9 cellular contexts compared by ENCODE assay signal in the genomic region with DNA sequence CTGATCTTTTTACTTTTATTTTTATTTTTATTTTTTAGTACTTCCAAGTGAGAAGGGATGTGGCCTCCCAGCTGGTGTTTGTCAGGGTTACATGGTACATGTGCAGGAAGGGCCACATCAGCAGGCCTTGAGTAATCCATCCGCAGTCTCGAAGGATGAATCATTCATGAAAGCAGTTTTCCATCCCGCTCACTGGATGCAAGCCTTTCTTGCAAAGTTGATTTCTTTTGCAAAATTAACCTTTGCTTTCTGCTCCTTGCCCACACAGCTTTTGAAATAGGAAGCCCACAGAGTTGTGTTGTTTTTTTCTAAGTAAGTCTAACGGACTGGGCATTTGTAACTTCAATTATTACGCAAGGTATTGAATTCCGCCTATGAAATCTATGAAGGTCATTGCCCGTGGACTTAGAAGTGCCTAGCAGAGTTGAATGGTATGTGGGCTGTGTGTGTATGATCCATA.
DNase-seq lines count a peak whose midpoint lies in the region; ATAC-seq and TF ChIP-seq lines count a peak whose summit lies in the region.
"Had no signal": no experiment of that assay in that cellular context is flagged by ENCODE, and none has a peak within 500 bp of the region (broad histone marks: within the 10 kb centered on the region; RNA-seq: fewer than 3 reads in every experiment).

No MANE protein-coding gene starts in this region.

- DNase-seq in activated CD4-positive, alpha-beta T cell treated with anti-CD3 and anti-CD28 coated beads for 36 hours, result peak; percentile 57
- no peak for DNase-seq in activated CD4-positive, alpha-beta T cell treated with anti-CD3 and anti-CD28 coated beads for 1 hour
- DNase-seq in SW 1271 (lab: John Stamatoyannopoulos, UW), result peak; percentile 85 to 89
- DNase-seq in heart right ventricle, result peak in 1 of 2 donors; percentile 38
- no peak for DNase-seq in OCI-M1 (lab: John Stamatoyannopoulos, UW)

- peaks cover 0 to 39% (median 0%) of the 10 kb centered on the region in 9 donors for H3K4me1 ChIP-seq in heart right ventricle

- H3K27ac ChIP-seq in heart right ventricle, result peak overlapping the region in 4 of 10 donors; percentile 35 to 73 (median 48)

- no peaks in the 10 kb centered on the region for H3K27me3 ChIP-seq in heart right ventricle

- POLR2A ChIA-PET in activated CD4-positive, alpha-beta T cell treated with anti-CD3 and anti-CD28 coated beads for 36 hours (lab: Charles Lee), result no interaction called here

- H3K4me1 Mint-ChIP-seq in activated CD4-positive, alpha-beta T cell treated with anti-CD3 and anti-CD28 coated beads for 36 hours, result peaks cover 41% of the 10 kb centered on the region
- H3K4me1 Mint-ChIP-seq in stimulated activated naive CD8-positive, alpha-beta T cell treated with anti-CD3 and anti-CD28 coated beads, Interleukin-15, Interleukin-2, amounts not matched to agents 100 ng/mL and 50 ng/mL, for 24 hours (ENCODE audit: low read depth), result peaks cover 49% of the 10 kb centered on the region
- H3K4me1 Mint-ChIP-seq: B cell had no signal

- intact Hi-C loops in activated CD4-positive, alpha-beta T cell treated with anti-CD3 and anti-CD28 coated beads for 36 hours (cut with DNase I, micrococcal nuclease), result loop anchor here in 1 of 2 experiments (10.0 kb wide), 1 partner anchor 175 kb away; no protein-coding TSS in a partner anchor
- intact Hi-C loops in heart right ventricle (cut with DNase I), result no loop called here

- no peaks in the 10 kb centered on the region for H3K36me3 ChIP-seq in heart right ventricle

- H3K4me3 Mint-ChIP-seq in activated CD4-positive, alpha-beta T cell treated with anti-CD3 and anti-CD28 coated beads for 36 hours, result no peak overlapping the region
- no peak overlapping the region for H3K4me3 Mint-ChIP-seq in stimulated activated naive CD8-positive, alpha-beta T cell treated with anti-CD3 and anti-CD28 coated beads, Interleukin-15, Interleukin-2, amounts not matched to agents 100 ng/mL and 50 ng/mL, for 24 hours
- H3K4me3 Mint-ChIP-seq: B cell had no signal

- peaks cover 47% of the 10 kb centered on the region for H3K36me3 Mint-ChIP-seq in activated CD4-positive, alpha-beta T cell treated with anti-CD3 and anti-CD28 coated beads for 36 hours (ENCODE audit: low read depth)
- peaks cover 67% of the 10 kb centered on the region for H3K36me3 Mint-ChIP-seq in stimulated activated naive CD8-positive, alpha-beta T cell treated with anti-CD3 and anti-CD28 coated beads, Interleukin-15, Interleukin-2, amounts not matched to agents 100 ng/mL and 50 ng/mL, for 24 hours (ENCODE audit: low read depth)

- 71 to 78% methylated on average over 7 of the region's 7 CpGs for WGBS in heart right ventricle, 2 donors

- ATAC-seq in activated CD4-positive, alpha-beta T cell treated with anti-CD3 and anti-CD28 coated beads for 36 hours, result peak; percentile 74
- peak; percentile 54 to 97 (median 86) for ATAC-seq in heart right ventricle
- ATAC-seq in HG02884 (IDR thresholded peaks at IDR 0.05; ENCODE audit: unreplicated experiment), result no peak
- ATAC-seq in GM18498 (IDR thresholded peaks at IDR 0.05; ENCODE audit: unreplicated experiment), result no peak

- no peak overlapping the region for H3K27ac Mint-ChIP-seq in activated CD4-positive, alpha-beta T cell treated with anti-CD3 and anti-CD28 coated beads for 36 hours
- peak overlapping the region; percentile 49 for H3K27ac Mint-ChIP-seq in stimulated activated naive CD8-positive, alpha-beta T cell treated with anti-CD3 and anti-CD28 coated beads, Interleukin-15, Interleukin-2, amounts not matched to agents 100 ng/mL and 50 ng/mL, for 24 hours
- H3K27ac Mint-ChIP-seq: B cell had no signal

- TF ChIP-seq CTCF in heart right ventricle (IDR thresholded peaks at IDR 0.05), result no peak

- peaks cover 14% of the 10 kb centered on the region for H3K9me3 Mint-ChIP-seq in activated CD4-positive, alpha-beta T cell treated with anti-CD3 and anti-CD28 coated beads for 36 hours (ENCODE audit: low read depth)
- H3K9me3 Mint-ChIP-seq in stimulated activated naive CD8-positive, alpha-beta T cell treated with anti-CD3 and anti-CD28 coated beads, Interleukin-15, Interleukin-2, amounts not matched to agents 100 ng/mL and 50 ng/mL, for 24 hours, result peaks cover 12% of the 10 kb centered on the region

- H3K4me3 ChIP-seq in heart right ventricle, result no peak overlapping the region

- H3K9me3 ChIP-seq in heart right ventricle, result peaks cover 0 to 9% (median 0%) of the 10 kb centered on the region in 11 donors

- CTCF ChIA-PET in activated CD4-positive, alpha-beta T cell treated with anti-CD3 and anti-CD28 coated beads for 36 hours (lab: Charles Lee), result interaction anchor here (0.6 kb wide), 2 partner anchors 148 to 261 kb away, joined by 3 read pairs; no protein-coding TSS in a partner anchor

- H3K27me3 Mint-ChIP-seq in activated CD4-positive, alpha-beta T cell treated with anti-CD3 and anti-CD28 coated beads for 36 hours, result no peaks in the 10 kb centered on the region
- H3K27me3 Mint-ChIP-seq in stimulated activated naive CD8-positive, alpha-beta T cell treated with anti-CD3 and anti-CD28 coated beads, Interleukin-15, Interleukin-2, amounts not matched to agents 100 ng/mL and 50 ng/mL, for 24 hours, result no peaks in the 10 kb centered on the region
- H3K27me3 Mint-ChIP-seq: B cell had no signal

Comparison
In these comparisons a context has a peak if more than half of its experiments do, and no peak if none do; other contexts are left out.
1. DNase-seq: peak in activated CD4-positive, alpha-beta T cell treated with anti-CD3 and anti-CD28 coated beads for 36 hours (single experiment) and SW 1271 (2 of 2); none in activated CD4-positive, alpha-beta T cell treated with anti-CD3 and anti-CD28 coated beads for 1 hour (single experiment) and OCI-M1 (single experiment).
2. ATAC-seq: peak in activated CD4-positive, alpha-beta T cell treated with anti-CD3 and anti-CD28 coated beads for 36 hours (single experiment) and heart right ventricle (8 of 8); none in HG02884 (single experiment) and GM18498 (single experiment).